In the genomic region with DNA sequence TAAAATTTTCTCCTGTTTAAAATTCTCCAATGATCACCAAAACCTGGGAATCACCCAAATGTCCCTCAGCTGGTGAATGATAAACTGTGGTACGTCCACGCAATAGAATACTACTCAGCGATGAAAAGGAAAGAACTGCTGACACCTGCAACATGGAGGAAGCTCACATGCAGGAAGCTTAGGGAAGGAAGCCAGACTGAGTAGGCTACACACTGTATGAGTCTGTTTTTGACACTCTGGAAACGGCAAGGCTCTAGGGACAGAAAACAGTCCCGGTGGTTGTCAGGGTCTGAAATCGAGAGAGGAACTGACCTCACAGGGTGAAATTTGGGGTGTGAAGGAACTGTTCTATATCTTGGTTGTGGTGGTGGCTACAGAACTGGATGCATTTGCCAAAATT, we compare ENCODE assay signal across 1 cellular context.
TF ChIP-seq lines count a peak whose summit lies in the region.

No MANE protein-coding gene starts in this region.

TF ChIP-seq in GM12878, 131 proteins besides CTCF, POLR2A, EP300 and RAD21:
- TF ChIP-seq ZNF217 (IDR thresholded peaks at IDR 0.05) (peak; percentile 86), IRF4 (IDR thresholded peaks at IDR 0.05; ENCODE audit: low read depth, low read length) (0 out of 2 replicates have a peak, but pooled peaks have one; percentile 10), IKZF1 (conservative IDR thresholded peaks at IDR 0.05) (peak; percentile 40; the same call in 1 of the 2 replicates), IKZF2 (IDR thresholded peaks at IDR 0.05) (peak; percentile 34 to 47; a peak in 3 of 4 replicates), MEF2B (IDR thresholded peaks at IDR 0.05; ENCODE audit: partially characterized antibody, poor library complexity, severe bottlenecking) (peak; percentile 71), MTA2 (IDR thresholded peaks at IDR 0.05; ENCODE audit: low read depth) (no peak), SMARCA5 (IDR thresholded peaks at IDR 0.05) (peak; percentile 73; the same call in 1 of the 2 replicates), EED (IDR thresholded peaks at IDR 0.05; ENCODE audit: low read depth) (0 out of 2 replicates have a peak, but pooled peaks have one; percentile 45), PAX8 (IDR thresholded peaks at IDR 0.05) (no peak), SPI1 (IDR thresholded peaks at IDR 0.05; ENCODE audit: borderline replicate concordance, insufficient read depth, low read depth, low read length) (peak; percentile 54; the same call in 1 of the 2 replicates), ETV6 (conservative IDR thresholded peaks at IDR 0.05 in 1 of 2, IDR thresholded peaks at IDR 0.05 in 1 of 2; ENCODE audit: borderline replicate concordance in 1 of 2, low read depth in 1 of 2) (peak in 1 of 2 experiments; percentile 55; a peak in 1 of 4 replicates), RFX5 (IDR thresholded peaks at IDR 0.05; ENCODE audit: low read depth, low read length) (no peak), ATF7 (IDR thresholded peaks at IDR 0.05; ENCODE audit: low read depth) (peak; percentile 35; the same call in 1 of the 2 replicates), RUNX3 (IDR thresholded peaks at IDR 0.05; ENCODE audit: low read length) (peak; percentile 12; the same call in 1 of the 2 replicates)
- TF ChIP-seq, protein P1, sequence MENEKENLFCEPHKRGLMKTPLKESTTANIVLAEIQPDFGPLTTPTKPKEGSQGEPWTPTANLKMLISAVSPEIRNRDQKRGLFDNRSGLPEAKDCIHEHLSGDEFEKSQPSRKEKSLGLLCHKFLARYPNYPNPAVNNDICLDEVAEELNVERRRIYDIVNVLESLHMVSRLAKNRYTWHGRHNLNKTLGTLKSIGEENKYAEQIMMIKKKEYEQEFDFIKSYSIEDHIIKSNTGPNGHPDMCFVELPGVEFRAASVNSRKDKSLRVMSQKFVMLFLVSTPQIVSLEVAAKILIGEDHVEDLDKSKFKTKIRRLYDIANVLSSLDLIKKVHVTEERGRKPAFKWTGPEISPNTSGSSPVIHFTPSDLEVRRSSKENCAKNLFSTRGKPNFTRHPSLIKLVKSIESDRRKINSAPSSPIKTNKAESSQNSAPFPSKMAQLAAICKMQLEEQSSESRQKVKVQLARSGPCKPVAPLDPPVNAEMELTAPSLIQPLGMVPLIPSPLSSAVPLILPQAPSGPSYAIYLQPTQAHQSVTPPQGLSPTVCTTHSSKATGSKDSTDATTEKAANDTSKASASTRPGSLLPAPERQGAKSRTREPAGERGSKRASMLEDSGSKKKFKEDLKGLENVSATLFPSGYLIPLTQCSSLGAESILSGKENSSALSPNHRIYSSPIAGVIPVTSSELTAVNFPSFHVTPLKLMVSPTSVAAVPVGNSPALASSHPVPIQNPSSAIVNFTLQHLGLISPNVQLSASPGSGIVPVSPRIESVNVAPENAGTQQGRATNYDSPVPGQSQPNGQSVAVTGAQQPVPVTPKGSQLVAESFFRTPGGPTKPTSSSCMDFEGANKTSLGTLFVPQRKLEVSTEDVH (IDR thresholded peaks at IDR 0.05; ENCODE audit: low read depth, partially characterized antibody), result no peak
- TF ChIP-seq, protein P2, sequence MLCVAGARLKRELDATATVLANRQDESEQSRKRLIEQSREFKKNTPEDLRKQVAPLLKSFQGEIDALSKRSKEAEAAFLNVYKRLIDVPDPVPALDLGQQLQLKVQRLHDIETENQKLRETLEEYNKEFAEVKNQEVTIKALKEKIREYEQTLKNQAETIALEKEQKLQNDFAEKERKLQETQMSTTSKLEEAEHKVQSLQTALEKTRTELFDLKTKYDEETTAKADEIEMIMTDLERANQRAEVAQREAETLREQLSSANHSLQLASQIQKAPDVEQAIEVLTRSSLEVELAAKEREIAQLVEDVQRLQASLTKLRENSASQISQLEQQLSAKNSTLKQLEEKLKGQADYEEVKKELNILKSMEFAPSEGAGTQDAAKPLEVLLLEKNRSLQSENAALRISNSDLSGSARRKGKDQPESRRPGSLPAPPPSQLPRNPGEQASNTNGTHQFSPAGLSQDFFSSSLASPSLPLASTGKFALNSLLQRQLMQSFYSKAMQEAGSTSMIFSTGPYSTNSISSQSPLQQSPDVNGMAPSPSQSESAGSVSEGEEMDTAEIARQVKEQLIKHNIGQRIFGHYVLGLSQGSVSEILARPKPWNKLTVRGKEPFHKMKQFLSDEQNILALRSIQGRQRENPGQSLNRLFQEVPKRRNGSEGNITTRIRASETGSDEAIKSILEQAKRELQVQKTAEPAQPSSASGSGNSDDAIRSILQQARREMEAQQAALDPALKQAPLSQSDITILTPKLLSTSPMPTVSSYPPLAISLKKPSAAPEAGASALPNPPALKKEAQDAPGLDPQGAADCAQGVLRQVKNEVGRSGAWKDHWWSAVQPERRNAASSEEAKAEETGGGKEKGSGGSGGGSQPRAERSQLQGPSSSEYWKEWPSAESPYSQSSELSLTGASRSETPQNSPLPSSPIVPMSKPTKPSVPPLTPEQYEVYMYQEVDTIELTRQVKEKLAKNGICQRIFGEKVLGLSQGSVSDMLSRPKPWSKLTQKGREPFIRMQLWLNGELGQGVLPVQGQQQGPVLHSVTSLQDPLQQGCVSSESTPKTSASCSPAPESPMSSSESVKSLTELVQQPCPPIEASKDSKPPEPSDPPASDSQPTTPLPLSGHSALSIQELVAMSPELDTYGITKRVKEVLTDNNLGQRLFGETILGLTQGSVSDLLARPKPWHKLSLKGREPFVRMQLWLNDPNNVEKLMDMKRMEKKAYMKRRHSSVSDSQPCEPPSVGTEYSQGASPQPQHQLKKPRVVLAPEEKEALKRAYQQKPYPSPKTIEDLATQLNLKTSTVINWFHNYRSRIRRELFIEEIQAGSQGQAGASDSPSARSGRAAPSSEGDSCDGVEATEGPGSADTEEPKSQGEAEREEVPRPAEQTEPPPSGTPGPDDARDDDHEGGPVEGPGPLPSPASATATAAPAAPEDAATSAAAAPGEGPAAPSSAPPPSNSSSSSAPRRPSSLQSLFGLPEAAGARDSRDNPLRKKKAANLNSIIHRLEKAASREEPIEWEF (IDR thresholded peaks at IDR 0.05; ENCODE audit: insufficient replicate concordance, low read depth, low read length), result no peak
